In the genomic region with DNA sequence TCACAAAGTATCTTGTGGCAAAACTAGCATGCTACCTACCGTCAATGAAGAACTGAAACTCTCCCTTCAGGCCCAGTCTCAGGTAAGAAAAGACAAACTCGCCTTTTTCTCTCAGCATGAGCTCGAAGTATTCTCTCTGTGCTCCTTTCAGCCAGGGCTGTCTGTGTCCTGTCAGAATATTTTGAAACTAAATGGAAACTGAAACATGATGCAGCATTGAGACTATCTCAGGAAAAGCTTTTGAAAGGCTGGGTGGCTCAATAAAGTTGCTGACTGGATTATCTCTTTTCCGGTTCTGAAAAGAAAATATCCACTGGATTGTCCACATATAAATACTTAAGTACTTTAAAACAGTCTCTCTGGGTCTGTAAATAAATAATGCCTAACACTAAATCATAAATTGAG, we compare ENCODE assay signal across 8 cellular contexts. TPM values are rescaled to one million over a fixed set of nuclear protein-coding genes. Genes with fewer than 3 reads are reported as not detected.
DNase-seq lines count a peak whose midpoint lies in the region; ATAC-seq and TF ChIP-seq lines count a peak whose summit lies in the region.

No MANE protein-coding gene starts in this region.

- DNase-seq in fibroblast of lung (ENCODE audit: low read depth in 2 of 2) (peak in 1 of 2 donors; percentile 43), spleen (no peak), hippocampal formation (lab: John Stamatoyannopoulos, UW) (no peak)
- DNase-seq in CD4-positive, alpha-beta T cell: no peak
- no peak for DNase-seq in activated naive CD8-positive, alpha-beta T cell treated with anti-CD3 and anti-CD28 coated beads, Interleukin-2, amount 50 U/mL, for 24 hours
- DNase-seq in stimulated activated CD4-positive, alpha-beta T cell treated with anti-CD3 and anti-CD28 coated beads, Interleukin-4, amount 100 ng/mL, for 24 hours: no peak

- H3K9ac ChIP-seq in fibroblast of lung (ENCODE audit: insufficient read depth, low read length): peak overlapping the region; percentile 72

- peak overlapping the region; percentile 93 for H2AFZ ChIP-seq in fibroblast of lung (ENCODE audit: low read length)

- CTCF ChIA-PET in CD4-positive, alpha-beta T cell (lab: Charles Lee): no interaction called here

- H3K4me1 ChIP-seq in fibroblast of lung (ENCODE audit: control insufficient read depth, extremely low read depth, insufficient read depth, low read length): no peaks in the 10 kb centered on the region
- peaks cover 0 to 31% (median 12%) of the 10 kb centered on the region in 6 donors for H3K4me1 ChIP-seq in spleen

- POLR2A ChIA-PET in CD4-positive, alpha-beta T cell (lab: Charles Lee): no interaction called here

- no peak for TF ChIP-seq CTCF in fibroblast of lung (conservative IDR thresholded peaks at IDR 0.05 in 1 of 2, IDR thresholded peaks at IDR 0.05 in 1 of 2; ENCODE audit: low read depth in 1 of 2, low read length in 2 of 2)
- TF ChIP-seq CTCF in spleen (IDR thresholded peaks at IDR 0.05 in 8 of 11, conservative IDR thresholded peaks at IDR 0.05 in 3 of 11): no peak
- TF ChIP-seq CTCF in CD4-positive, alpha-beta T cell (IDR thresholded peaks at IDR 0.05): no peak

- H3K9me3 ChIP-seq in fibroblast of lung (ENCODE audit: control insufficient read depth, insufficient read depth, low read depth, low read length) (no peaks in the 10 kb centered on the region), spleen (peaks cover 0 to 13% (median 0%) of the 10 kb centered on the region in 8 donors)
- H3K9me3 ChIP-seq in CD4-positive, alpha-beta T cell (ENCODE audit: control insufficient read depth, low read length): no peaks in the 10 kb centered on the region

- H3K27me3 ChIP-seq in fibroblast of lung (ENCODE audit: control insufficient read depth, insufficient read depth, low read length): no peaks in the 10 kb centered on the region
- H3K27me3 ChIP-seq in spleen (replicated peaks in 1 of 7): no peaks in the 10 kb centered on the region
- H3K27me3 ChIP-seq in CD4-positive, alpha-beta T cell (ENCODE audit: control insufficient read depth, insufficient read depth, low read length): no peaks in the 10 kb centered on the region

- H3K4me2 ChIP-seq in fibroblast of lung (ENCODE audit: extremely low read depth, insufficient read depth, low read length): peak overlapping the region; percentile 98

- WGBS in spleen, 5 donors: 36 to 54% (median 52%) methylated on average over 4 of the region's 4 CpGs

- H3K36me3 Mint-ChIP-seq in CD4-positive, alpha-beta T cell (ENCODE audit: low read depth): no peaks in the 10 kb centered on the region
- H3K36me3 Mint-ChIP-seq in activated naive CD8-positive, alpha-beta T cell treated with anti-CD3 and anti-CD28 coated beads, Interleukin-2, amount 50 U/mL, for 24 hours (ENCODE audit: low read depth): no peaks in the 10 kb centered on the region

- H3K79me2 ChIP-seq in fibroblast of lung (ENCODE audit: control insufficient read depth, insufficient read depth, low read length): peaks cover 11% of the 10 kb centered on the region

- intact Hi-C loops in spleen (cut with DNase I; ENCODE audit: low total_unique reads): no loop called here
- intact Hi-C loops in CD4-positive, alpha-beta T cell (cut with DNase I, micrococcal nuclease): no loop called here

- H3K4me1 Mint-ChIP-seq in CD4-positive, alpha-beta T cell (ENCODE audit: low read depth): no peaks in the 10 kb centered on the region
- H3K4me1 Mint-ChIP-seq in activated naive CD8-positive, alpha-beta T cell treated with anti-CD3 and anti-CD28 coated beads, Interleukin-2, amount 50 U/mL, for 24 hours: no peaks in the 10 kb centered on the region

- TF ChIP-seq POLR2A in spleen (IDR thresholded peaks at IDR 0.05): no peak

- H3K36me3 ChIP-seq in fibroblast of lung (ENCODE audit: control insufficient read depth, insufficient read depth, low read length) (peaks cover 2% of the 10 kb centered on the region), spleen (peaks cover 0 to 7% (median 0%) of the 10 kb centered on the region in 6 donors)

- H3K27ac ChIP-seq in fibroblast of lung (ENCODE audit: insufficient read depth, low read length) (peak overlapping the region; percentile 93), spleen (peak overlapping the region; percentile 70 to 87 (median 84))
- no peak overlapping the region for H3K27ac ChIP-seq in CD4-positive, alpha-beta T cell (ENCODE audit: low read depth, low read length)

- ATAC-seq in GM19328 (IDR thresholded peaks at IDR 0.05; ENCODE audit: unreplicated experiment) (peak; percentile 79), HG03342 (IDR thresholded peaks at IDR 0.05; ENCODE audit: unreplicated experiment) (peak; percentile 69)
- ATAC-seq in CD4-positive, alpha-beta T cell (ENCODE audit: poor library complexity): no peak
- ATAC-seq in activated naive CD8-positive, alpha-beta T cell treated with anti-CD3 and anti-CD28 coated beads, Interleukin-2, amount 50 U/mL, for 24 hours: no peak

- no peaks in the 10 kb centered on the region for H3K27me3 Mint-ChIP-seq in CD4-positive, alpha-beta T cell
- H3K27me3 Mint-ChIP-seq in activated naive CD8-positive, alpha-beta T cell treated with anti-CD3 and anti-CD28 coated beads, Interleukin-2, amount 50 U/mL, for 24 hours: no peaks in the 10 kb centered on the region

- no peak overlapping the region for H3K27ac Mint-ChIP-seq in CD4-positive, alpha-beta T cell
- H3K27ac Mint-ChIP-seq in activated naive CD8-positive, alpha-beta T cell treated with anti-CD3 and anti-CD28 coated beads, Interleukin-2, amount 50 U/mL, for 24 hours: no peak overlapping the region

- H4K20me1 ChIP-seq in fibroblast of lung (ENCODE audit: control insufficient read depth, extremely low read depth, insufficient read depth, low read length): no peaks in the 10 kb centered on the region

- peaks cover 8% of the 10 kb centered on the region for H3K9me3 Mint-ChIP-seq in CD4-positive, alpha-beta T cell
- peaks cover 4% of the 10 kb centered on the region for H3K9me3 Mint-ChIP-seq in activated naive CD8-positive, alpha-beta T cell treated with anti-CD3 and anti-CD28 coated beads, Interleukin-2, amount 50 U/mL, for 24 hours

- no peak overlapping the region for H3K4me3 Mint-ChIP-seq in CD4-positive, alpha-beta T cell
- H3K4me3 Mint-ChIP-seq in activated naive CD8-positive, alpha-beta T cell treated with anti-CD3 and anti-CD28 coated beads, Interleukin-2, amount 50 U/mL, for 24 hours: no peak overlapping the region

- peak overlapping the region; percentile 61 to 81 (median 68) for H3K4me3 ChIP-seq in fibroblast of lung (replicated peaks in 1 of 4; ENCODE audit: control extremely low read depth in 1 of 4, insufficient read depth in 1 of 4, low read depth in 3 of 4, low read length in 4 of 4)
- peak overlapping the region; percentile 7 to 59 (median 26) for H3K4me3 ChIP-seq in spleen

RNA-seq across cellular contexts. Expression of a gene that starts 0.7 kb away (rescaled TPM):
- total RNA-seq in fibroblast of lung: 4.1 and 4.4 TPM in 2 replicates
- 3.2 and 8.3 TPM in 2 replicates for polyA plus RNA-seq in fibroblast of lung
- 2.7 and 6.4 TPM in 2 replicates for polyA plus RNA-seq in fibroblast of lung (2012)
- 3.1 and 3.9 TPM in 2 replicates for polyA minus RNA-seq in fibroblast of lung (ENCODE audit: low replicate concordance)
- total RNA-seq in spleen: 1 to 10 TPM; 1.3 to 2.6 (median 2.3) TPM
- polyA plus RNA-seq in spleen: under 1 TPM; 0.24 to 0.67 (median 0.35) TPM
- total RNA-seq in CD4-positive, alpha-beta T cell: not detected

RNA-seq across cellular contexts. Expression of a gene that starts 33.3 kb away (rescaled TPM):
- total RNA-seq in fibroblast of lung: under 0.01 TPM in 2 replicates
- 0.02 and 0.05 TPM in 2 replicates for polyA plus RNA-seq in fibroblast of lung
- polyA plus RNA-seq in fibroblast of lung (2012): not detected in 2 replicates
- polyA minus RNA-seq in fibroblast of lung (ENCODE audit: low replicate concordance): not detected in 2 replicates
- total RNA-seq in spleen: 1 to 10 TPM; 1.3 to 6.3 (median 3.3) TPM
- 1 to 10 TPM in 1 of 3 donors, under 1 TPM in 2; 0.33 to 3.0 (median 0.71) TPM for polyA plus RNA-seq in spleen
- total RNA-seq in CD4-positive, alpha-beta T cell: not detected

RNA-seq across cellular contexts. Expression of a gene that starts 41.4 kb away (rescaled TPM):
- total RNA-seq in fibroblast of lung (not detected in 2 replicates), spleen (not detected)
- polyA plus RNA-seq in fibroblast of lung (not detected in 2 replicates), spleen (not detected)
- not detected in 2 replicates for polyA plus RNA-seq in fibroblast of lung (2012)
- not detected in 2 replicates for polyA minus RNA-seq in fibroblast of lung (ENCODE audit: low replicate concordance)
- not detected for total RNA-seq in CD4-positive, alpha-beta T cell

RNA-seq across cellular contexts. Expression of a gene that starts 51.0 kb away (rescaled TPM):
- total RNA-seq in fibroblast of lung: 0.33 and 1.0 TPM in 2 replicates
- polyA plus RNA-seq in fibroblast of lung: 0.18 and 1.3 TPM in 2 replicates
- 0.44 and 0.70 TPM in 2 replicates for polyA plus RNA-seq in fibroblast of lung (2012)
- 0.22 TPM in 1 of 2 replicates, not detected in the other for polyA minus RNA-seq in fibroblast of lung (ENCODE audit: low replicate concordance)
- 100 to 1,000 TPM in 6 of 7 donors, 10 to 100 TPM in 1; 84.2 to 212 (median 168) TPM for total RNA-seq in spleen
- 100 to 1,000 TPM; 157 to 209 (median 171) TPM for polyA plus RNA-seq in spleen
- 1 to 10 TPM; 3.0 to 3.1 TPM for total RNA-seq in CD4-positive, alpha-beta T cell

RNA-seq across cellular contexts. Expression of a gene that starts 59.1 kb away (rescaled TPM):
- total RNA-seq in fibroblast of lung (21.1 and 22.8 TPM in 2 replicates), spleen (10 to 100 TPM; 25.8 to 50.0 (median 30.8) TPM)
- polyA plus RNA-seq in fibroblast of lung (53.8 and 60.3 TPM in 2 replicates), spleen (10 to 100 TPM; 45.2 to 57.5 (median 50.5) TPM)
- polyA plus RNA-seq in fibroblast of lung (2012): 57.1 and 59.5 TPM in 2 replicates
- 5.6 and 7.7 TPM in 2 replicates for polyA minus RNA-seq in fibroblast of lung (ENCODE audit: low replicate concordance)
- total RNA-seq in CD4-positive, alpha-beta T cell: 10 to 100 TPM; 60.3 to 60.5 TPM

Comparison
In these comparisons a context has a peak if more than half of its experiments do, and no peak if none do; other contexts are left out.
1. ATAC-seq: peak in GM19328 (single experiment) and HG03342 (single experiment); none in CD4-positive, alpha-beta T cell (single experiment) and activated naive CD8-positive, alpha-beta T cell treated with anti-CD3 and anti-CD28 coated beads, Interleukin-2, amount 50 U/mL, for 24 hours (single experiment).